ENCODE assay signal across 8 cellular contexts in genomic region chr6:108835218-108835850, GRCh38. TPM values are rescaled to one million over a fixed set of nuclear protein-coding genes. Genes with fewer than 3 reads are reported as not detected.
DNase-seq lines count a peak whose midpoint lies in the region; ATAC-seq, FAIRE-seq and TF ChIP-seq lines count a peak whose summit lies in the region.

No MANE protein-coding gene starts in this region.

- in situ Hi-C loops in HepG2 (cut with HindIII; ENCODE audit: extremely low pct_ligation_motif_present, low pct_unique_long_range_greater_than_20kb), result loop anchor here (5.0 kb wide), 1 partner anchor 293 kb away; no protein-coding TSS in a partner anchor

- 24% methylated on average over 4 of the region's 4 CpGs for WGBS in HepG2 (ENCODE audit: low lambda C conversion rate)

- no peak overlapping the region for H3K4me2 ChIP-seq in HepG2 (ENCODE audit: low read depth, low read length)

- peak; percentile 75 for ATAC-seq in GM18502 (IDR thresholded peaks at IDR 0.05; ENCODE audit: poor library complexity, unreplicated experiment)
- peak; percentile 80 for ATAC-seq in HG03196 (IDR thresholded peaks at IDR 0.05; ENCODE audit: unreplicated experiment)
- peak; percentile 96 for ATAC-seq in HepG2

- CTCF ChIA-PET in HepG2 (lab: Yijun Ruan, JAX; ENCODE audit: low intra/inter-chr PET ratio, low total read pairs), result interaction anchor here (1.5 to 3.3 kb wide), 3 partner anchors 58 to 293 kb away, joined by 3 to 60 read pairs (median 5); no protein-coding TSS in a partner anchor

- no peak overlapping the region for H3K4me3 ChIP-seq in choroid plexus epithelial cell (ENCODE audit: low read depth, low read length)
- no peak overlapping the region for H3K4me3 ChIP-seq in HepG2 (replicated peaks in 1 of 3; ENCODE audit: insufficient read depth in 1 of 3, low read depth in 2 of 3, low read length in 3 of 3)

- POLR2A ChIA-PET in HepG2 (lab: Yijun Ruan, JAX), result no interaction called here

- H3K27ac ChIP-seq in 22Rv1 (no peak overlapping the region), HepG2 (ENCODE audit: extremely low read length, insufficient read depth, low read length) (no peak overlapping the region)

- TF ChIP-seq CTCF in 22Rv1 (IDR thresholded peaks at IDR 0.05), result peak; percentile 95
- peak; percentile 95 for TF ChIP-seq CTCF in choroid plexus epithelial cell (conservative IDR thresholded peaks at IDR 0.05; ENCODE audit: low read depth, low read length)
- TF ChIP-seq CTCF in HepG2 (CRISPR knock-in tag; IDR thresholded peaks at IDR 0.05), result peak; percentile 95

- H3K79me2 ChIP-seq in HepG2 (ENCODE audit: insufficient read depth, low read length), result no peaks in the 10 kb centered on the region

- H3K9me3 ChIP-seq in HepG2 (ENCODE audit: low read length), result no peaks in the 10 kb centered on the region

- no peak for TF ChIP-seq POLR2A in HepG2 (IDR thresholded peaks at IDR 0.05; ENCODE audit: insufficient read depth in 1 of 2, low read depth in 2 of 2, low read length in 2 of 2)

- no peak overlapping the region for H2AFZ ChIP-seq in HepG2 (ENCODE audit: low read length)

- peak; percentile 82 for TF ChIP-seq RAD21 in HepG2 (CRISPR knock-in tag; IDR thresholded peaks at IDR 0.05)

- no TSS peak for BruUV-seq in HepG2 (replicated peaks; lab: Mats Ljungman, UMichigan)

- TF ChIP-seq EP300 in HepG2 (IDR thresholded peaks at IDR 0.05; ENCODE audit: low read depth in 2 of 2, low read length in 2 of 2) (no peak), HepG2 (CRISPR knock-in tag; IDR thresholded peaks at IDR 0.05; ENCODE audit: borderline replicate concordance) (no peak)

- no peaks in the 10 kb centered on the region for H3K36me3 ChIP-seq in HepG2 (replicated peaks in 1 of 2; ENCODE audit: control insufficient read depth in 1 of 2, insufficient read depth in 2 of 2, low read length in 2 of 2)

- DNase-seq in NCI-H526 (lab: John Stamatoyannopoulos, UW), result peak; percentile 24 to 89
- DNase-seq in activated CD4-positive, alpha-beta T cell treated with anti-CD3 and anti-CD28 coated beads for 48 hours, result peak; percentile 89
- DNase-seq in choroid plexus epithelial cell (ENCODE audit: low read depth), result peak; percentile 86
- DNase-seq in HepG2 (ENCODE audit: low spot score), result peak; percentile 60
- DNase-seq in stimulated activated CD4-positive, alpha-beta T cell treated with anti-CD3 and anti-CD28 coated beads, TNF-alpha, amount 100 ng/mL, for 1 hour (ENCODE audit: low read depth in 3 of 3, low spot score in 1 of 3), result peak; percentile 60 to 80 (median 64)

- peak; percentile 80 for FAIRE-seq in HepG2 (lab: Jason Lieb, UNC)

- peaks cover 9% of the 10 kb centered on the region; the same call in 1 of the 2 replicates for H3K4me1 ChIP-seq in HepG2 (ENCODE audit: insufficient read depth, low read length)

- H3K9ac ChIP-seq in HepG2 (ENCODE audit: insufficient read depth, low read depth, low read length), result no peak overlapping the region

- H4K20me1 ChIP-seq in HepG2 (ENCODE audit: insufficient read depth, low read length), result no peaks in the 10 kb centered on the region

- intact Hi-C loops in HepG2 (cut with micrococcal nuclease; ENCODE audit: unreplicated experiment), result loop anchor here (1.0 to 5.0 kb wide), 6 partner anchors 53 to 293 kb away; no protein-coding TSS in a partner anchor

- H3K27me3 ChIP-seq in HepG2 (ENCODE audit: control insufficient read depth in 1 of 2, insufficient read depth in 2 of 2, low read length in 2 of 2), result peaks cover 2 to 19% of the 10 kb centered on the region in 2 experiments; a peak in 4 of 5 replicates

TF ChIP-seq in HepG2, 621 proteins besides CTCF, POLR2A, EP300 and RAD21 (continues in another document):
- TF ChIP-seq ASH2L (IDR thresholded peaks at IDR 0.05; ENCODE audit: insufficient read length, low read depth, low read length), result no peak
- 0 out of 2 replicates have a peak, but pooled peaks have one; percentile 9 for TF ChIP-seq BHLHE40 (IDR thresholded peaks at IDR 0.05; ENCODE audit: low read length)
- TF ChIP-seq REL (CRISPR knock-in tag; conservative IDR thresholded peaks at IDR 0.05), result 0 out of 2 replicates have a peak, but pooled peaks have one; percentile 26
- TF ChIP-seq, protein P1, sequence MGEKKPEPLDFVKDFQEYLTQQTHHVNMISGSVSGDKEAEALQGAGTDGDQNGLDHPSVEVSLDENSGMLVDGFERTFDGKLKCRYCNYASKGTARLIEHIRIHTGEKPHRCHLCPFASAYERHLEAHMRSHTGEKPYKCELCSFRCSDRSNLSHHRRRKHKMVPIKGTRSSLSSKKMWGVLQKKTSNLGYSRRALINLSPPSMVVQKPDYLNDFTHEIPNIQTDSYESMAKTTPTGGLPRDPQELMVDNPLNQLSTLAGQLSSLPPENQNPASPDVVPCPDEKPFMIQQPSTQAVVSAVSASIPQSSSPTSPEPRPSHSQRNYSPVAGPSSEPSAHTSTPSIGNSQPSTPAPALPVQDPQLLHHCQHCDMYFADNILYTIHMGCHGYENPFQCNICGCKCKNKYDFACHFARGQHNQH (CRISPR knock-in tag; IDR thresholded peaks at IDR 0.05), result peak; percentile 28; the same call in 1 of the 2 replicates
- peak; percentile 55; the same call in 1 of the 2 replicates for TF ChIP-seq SALL1 (CRISPR knock-in tag; IDR thresholded peaks at IDR 0.05)
- TF ChIP-seq RXRB (CRISPR knock-in tag; IDR thresholded peaks at IDR 0.05; ENCODE audit: borderline replicate concordance), result peak; percentile 45; the same call in 1 of the 2 replicates
- peak; percentile 30; the same call in 1 of the 2 replicates for TF ChIP-seq ELF3 (CRISPR knock-in tag; IDR thresholded peaks at IDR 0.05)
- TF ChIP-seq FOXA1 (IDR thresholded peaks at IDR 0.05), result no peak
- TF ChIP-seq FOXA1 (CRISPR knock-in tag; IDR thresholded peaks at IDR 0.05), result no peak
- peak; percentile 21; the same call in 1 of the 2 replicates for TF ChIP-seq MIER3 (CRISPR knock-in tag; IDR thresholded peaks at IDR 0.05; ENCODE audit: borderline replicate concordance)
- TF ChIP-seq KLF16 (CRISPR knock-in tag; IDR thresholded peaks at IDR 0.05), result peak in 1 of 2 experiments; percentile 45; a peak in 1 of 4 replicates
- 0 out of 2 replicates have a peak, but pooled peaks have one; percentile 13 for TF ChIP-seq GATAD2A (CRISPR knock-in tag; IDR thresholded peaks at IDR 0.05)
- TF ChIP-seq KDM4B (CRISPR knock-in tag; IDR thresholded peaks at IDR 0.05), result 0 out of 2 replicates have a peak, but pooled peaks have one; percentile 44
- TF ChIP-seq ZMYM4 (CRISPR knock-in tag; IDR thresholded peaks at IDR 0.05), result 0 out of 2 replicates have a peak, but pooled peaks have one; percentile 15
- no peak for TF ChIP-seq ATF1 (CRISPR knock-in tag; IDR thresholded peaks at IDR 0.05)
- peak; percentile 71 for TF ChIP-seq MAFG (CRISPR knock-in tag; IDR thresholded peaks at IDR 0.05)
- TF ChIP-seq CENPT (CRISPR knock-in tag; IDR thresholded peaks at IDR 0.05; ENCODE audit: low read depth), result no peak
- TF ChIP-seq, protein P2, sequence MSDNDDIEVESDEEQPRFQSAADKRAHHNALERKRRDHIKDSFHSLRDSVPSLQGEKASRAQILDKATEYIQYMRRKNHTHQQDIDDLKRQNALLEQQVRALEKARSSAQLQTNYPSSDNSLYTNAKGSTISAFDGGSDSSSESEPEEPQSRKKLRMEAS (IDR thresholded peaks at IDR 0.05), result no peak
- no peak for TF ChIP-seq ZNF235 (CRISPR knock-in tag; IDR thresholded peaks at IDR 0.05; ENCODE audit: borderline replicate concordance)
- TF ChIP-seq YY1 (IDR thresholded peaks at IDR 0.05; ENCODE audit: insufficient read depth, insufficient replicate concordance, low read depth, low read length), result peak; percentile 71
- no peak for TF ChIP-seq ZSCAN29 (CRISPR knock-in tag; conservative IDR thresholded peaks at IDR 0.05)
- peak; percentile 57 for TF ChIP-seq XRCC5 (optimal IDR thresholded peaks at IDR 0.05; ENCODE audit: low read length)
- TF ChIP-seq ZNF335 (CRISPR knock-in tag; IDR thresholded peaks at IDR 0.05), result 0 out of 2 replicates have a peak, but pooled peaks have one; percentile 22
- peak; percentile 94 for TF ChIP-seq SMC3 (IDR thresholded peaks at IDR 0.05; ENCODE audit: low read length)
- peak; percentile 68; the same call in 1 of the 2 replicates for TF ChIP-seq KDM2A (CRISPR knock-in tag; IDR thresholded peaks at IDR 0.05; ENCODE audit: borderline replicate concordance, low read depth)
- TF ChIP-seq ZNF543 (CRISPR knock-in tag; IDR thresholded peaks at IDR 0.05), result no peak
- no peak for TF ChIP-seq ZNF546 (CRISPR knock-in tag; conservative IDR thresholded peaks at IDR 0.05)
- TF ChIP-seq MAFK (conservative IDR thresholded peaks at IDR 0.05 in 1 of 2, IDR thresholded peaks at IDR 0.05 in 1 of 2; ENCODE audit: low read length in 2 of 2), result peak; percentile 87 to 95
- TF ChIP-seq ESRRA (CRISPR knock-in tag; IDR thresholded peaks at IDR 0.05; ENCODE audit: low read depth), result peak; percentile 57; the same call in 1 of the 2 replicates
- TF ChIP-seq SP2 (CRISPR knock-in tag; IDR thresholded peaks at IDR 0.05), result no peak

RNA-seq across cellular contexts. Expression of gene ARMC2, which starts 12.9 kb away (rescaled TPM):
- total RNA-seq in HepG2 (2016; rRNA removed; fragmentation: Illumina TruSeq; extraction: Trizol), result 3.2 and 4.4 TPM in 2 replicates
- 2.7 and 3.0 TPM in 2 replicates for total RNA-seq in HepG2 (2016; cell fraction: cytosol; rRNA removed; fragmentation: Illumina TruSeq; extraction: Trizol; ENCODE audit: low read depth)
- total RNA-seq in HepG2 (2016; cell fraction: insoluble cytoplasmic fraction; rRNA removed; fragmentation: Illumina TruSeq; extraction: Trizol), result 3.0 and 3.8 TPM in 2 replicates
- 3.9 and 4.8 TPM in 2 replicates for total RNA-seq in HepG2 (2016; cell fraction: membrane; rRNA removed; fragmentation: Illumina TruSeq; extraction: Trizol)
- total RNA-seq in HepG2 (2016; cell fraction: nucleus; rRNA removed; fragmentation: Illumina TruSeq; extraction: Trizol), result 3.3 and 4.0 TPM in 2 replicates
- 1.4 and 2.2 TPM in 2 replicates for polyA plus RNA-seq in HepG2 (2011; rRNA removed)
- polyA plus RNA-seq in HepG2 (2011; cell fraction: cytosol; rRNA removed), result 1.1 and 2.0 TPM in 2 replicates
- 0.93 and 2.3 TPM in 2 replicates for polyA plus RNA-seq in HepG2 (2011; cell fraction: nucleus; rRNA removed)
- 1.1 and 1.8 TPM in 2 replicates for polyA plus RNA-seq in HepG2 (2012)
- 4.8 and 5.1 TPM in 2 replicates for polyA plus RNA-seq in HepG2 (2016; cell fraction: cytosol; fragmentation: Illumina TruSeq; extraction: Trizol; ENCODE audit: low read depth)
- 2.6 and 3.1 TPM in 2 replicates for polyA plus RNA-seq in HepG2 (2016; cell fraction: insoluble cytoplasmic fraction; fragmentation: Illumina TruSeq; extraction: Trizol; ENCODE audit: low read depth)
- 3.6 and 4.0 TPM in 2 replicates for polyA plus RNA-seq in HepG2 (2016; cell fraction: membrane; fragmentation: Illumina TruSeq; extraction: Trizol; ENCODE audit: low read depth)
- 4.9 and 5.6 TPM in 2 replicates for polyA plus RNA-seq in HepG2 (2016; cell fraction: nucleus; fragmentation: Illumina TruSeq; extraction: Trizol; ENCODE audit: insufficient read depth, low read depth)
- 2.0 and 2.2 TPM in 2 replicates for polyA minus RNA-seq in HepG2 (2011; rRNA and poly(A)+ RNA removed; ENCODE audit: low replicate concordance)
- polyA minus RNA-seq in HepG2 (2011; cell fraction: cytosol; rRNA and poly(A)+ RNA removed), result 1.8 and 2.2 TPM in 2 replicates
- polyA minus RNA-seq in HepG2 (2011; cell fraction: nucleus; rRNA and poly(A)+ RNA removed), result 3.2 and 4.6 TPM in 2 replicates
